In the genomic region with DNA sequence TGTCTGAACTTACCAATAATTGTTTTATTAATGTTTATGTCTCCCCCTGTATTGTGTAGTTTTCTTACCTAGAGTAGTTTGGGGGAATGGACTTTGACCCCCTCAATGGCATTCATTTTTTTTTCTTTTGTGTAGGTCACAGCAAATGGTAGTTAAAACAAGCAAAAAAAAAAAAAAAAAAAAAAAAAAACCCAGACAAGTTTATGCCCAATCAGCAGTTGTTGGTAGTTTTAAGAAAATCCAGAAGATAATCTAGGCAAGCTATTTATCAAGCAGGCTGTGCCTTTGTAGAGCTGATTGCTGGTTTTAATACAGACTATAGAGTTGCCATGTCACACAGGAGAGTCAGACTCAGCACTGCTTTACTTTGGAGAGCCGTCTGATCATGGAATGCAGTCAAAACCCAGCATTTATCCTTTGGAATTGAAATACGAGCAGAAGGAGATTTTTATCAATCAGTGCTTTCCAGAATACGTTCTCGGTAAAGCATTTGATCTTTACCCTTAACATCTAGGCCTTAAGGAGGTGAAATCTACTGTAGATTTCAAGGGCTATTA, we compare ENCODE assay signal across 31 cellular contexts. TPM values are rescaled to one million over a fixed set of nuclear protein-coding genes. Genes with fewer than 3 reads are reported as not detected.
A peak's percentile ranks its signal among the peaks of the same experiment; 100 is the strongest.
DNase-seq lines count a peak whose midpoint lies in the region; ATAC-seq, FAIRE-seq and TF ChIP-seq lines count a peak whose summit lies in the region.
"Had no signal": no experiment of that assay in that cellular context is flagged by ENCODE, and none has a peak within 500 bp of the region (broad histone marks: within the 10 kb centered on the region; RNA-seq: fewer than 3 reads in every experiment).

No MANE protein-coding gene starts in this region.

- H3K36me3 ChIP-seq in HepG2 (replicated peaks in 1 of 2; ENCODE audit: control insufficient read depth in 1 of 2, insufficient read depth in 2 of 2, low read length in 2 of 2) (peaks cover 3 to 15% of the 10 kb centered on the region in 2 experiments; a peak in 2 of 5 replicates), small intestine (ENCODE audit: control insufficient read depth in 2 of 2, insufficient read depth in 2 of 2, low read length in 2 of 2) (no peaks in the 10 kb centered on the region)

- in situ Hi-C loops in HepG2 (cut with HindIII; ENCODE audit: extremely low pct_ligation_motif_present, low pct_unique_long_range_greater_than_20kb), result no loop called here

- CTCF ChIA-PET in HepG2 (lab: Yijun Ruan, JAX; ENCODE audit: low intra/inter-chr PET ratio, low total read pairs), result no interaction called here

- intact Hi-C loops in HepG2 (cut with micrococcal nuclease; ENCODE audit: unreplicated experiment), result no loop called here
- intact Hi-C loops in head of caudate nucleus (cut with DNase I), result no loop called here

- 95% methylated on average over 4 of the region's 4 CpGs for WGBS in HepG2 (ENCODE audit: low lambda C conversion rate)
- 11 to 57% (median 28%) methylated on average over 4 of the region's 4 CpGs for WGBS in small intestine, 3 donors

- H3K27me3 Mint-ChIP-seq in T-helper 17 cell, result no peaks in the 10 kb centered on the region
- H3K27me3 Mint-ChIP-seq: B cell; stimulated activated naive B cell treated with anti-CD40 and anti-IgM and Interleukin-4, amounts not matched to agents 10 μg/mL and 1 μg/mL and 100 μg/mL, for 72 hours had no signal

- no peaks in the 10 kb centered on the region for H3K9me3 ChIP-seq in HepG2 (ENCODE audit: low read length)
- no peaks in the 10 kb centered on the region for H3K9me3 ChIP-seq in small intestine (ENCODE audit: control insufficient read depth, low read depth)
- H3K9me3 ChIP-seq in T-helper 17 cell (ENCODE audit: control insufficient read depth, low read length, poor library complexity, severe bottlenecking), result no peaks in the 10 kb centered on the region
- H3K9me3 ChIP-seq: lower lobe of right lung, mucosa of descending colon had no signal

- H3K27ac ChIP-seq in HepG2 (ENCODE audit: extremely low read length, insufficient read depth, low read length) (no peak overlapping the region), small intestine (ENCODE audit: low read depth in 1 of 2, low read length in 1 of 2) (peak overlapping the region; percentile 11 to 20)
- H3K27ac ChIP-seq: KMS-11, lower lobe of right lung had no signal

- TF ChIP-seq EP300 in HepG2 (IDR thresholded peaks at IDR 0.05; ENCODE audit: low read depth in 2 of 2, low read length in 2 of 2), result no peak
- no peak for TF ChIP-seq EP300 in HepG2 (CRISPR knock-in tag; IDR thresholded peaks at IDR 0.05; ENCODE audit: borderline replicate concordance)

- no peak for TF ChIP-seq RAD21 in HepG2 (CRISPR knock-in tag; IDR thresholded peaks at IDR 0.05)

- no peak overlapping the region for H3K4me3 ChIP-seq in HepG2 (replicated peaks in 1 of 3; ENCODE audit: insufficient read depth in 1 of 3, low read depth in 2 of 3, low read length in 3 of 3)
- H3K4me3 ChIP-seq in small intestine (ENCODE audit: low read depth in 1 of 2, low read length in 2 of 2), result no peak overlapping the region
- H3K4me3 ChIP-seq: GM12878, lower lobe of right lung, mucosa of descending colon had no signal

- H3K9ac ChIP-seq in HepG2 (ENCODE audit: insufficient read depth, low read depth, low read length), result no peak overlapping the region
- H3K9ac ChIP-seq: KMS-11 had no signal

- no peak overlapping the region for H3K27ac Mint-ChIP-seq in T-helper 17 cell
- H3K27ac Mint-ChIP-seq: B cell; CD8-positive, alpha-beta T cell; natural killer cell; stimulated activated naive B cell treated with anti-CD40 and anti-IgM and Interleukin-4, amounts not matched to agents 10 μg/mL and 1 μg/mL and 100 μg/mL, for 72 hours; T-helper 1 cell treated with Interleukin-12 subunit alpha and Interleukin-12 subunit beta and Interleukin-4 antibody, amounts not matched to agents 30 μg/mL and 1 μg/mL, for 36 hours had no signal

- peaks cover 30% of the 10 kb centered on the region for H3K4me1 Mint-ChIP-seq in T-helper 17 cell

- FAIRE-seq in HepG2 (lab: Jason Lieb, UNC) (no peak), small intestine (lab: Jason Lieb, UNC) (no peak)
- FAIRE-seq: GM12878, HTR-8/SVneo, TTC549 had no signal

- no peaks in the 10 kb centered on the region for H3K27me3 ChIP-seq in HepG2 (ENCODE audit: control insufficient read depth in 1 of 2, insufficient read depth in 2 of 2, low read length in 2 of 2)
- H3K27me3 ChIP-seq in small intestine (ENCODE audit: control insufficient read depth in 2 of 2, insufficient read depth in 2 of 2, low read length in 2 of 2), result no peaks in the 10 kb centered on the region

- H3K36me3 Mint-ChIP-seq in T-helper 17 cell (ENCODE audit: low read depth), result peaks cover 2% of the 10 kb centered on the region
- H3K36me3 Mint-ChIP-seq: natural killer cell had no signal

- no TSS peak for BruUV-seq in HepG2 (replicated peaks; lab: Mats Ljungman, UMichigan)

- peaks cover 68% of the 10 kb centered on the region for H3K79me2 ChIP-seq in HepG2 (ENCODE audit: insufficient read depth, low read length)

- H3K4me2 ChIP-seq in HepG2 (ENCODE audit: low read depth, low read length), result no peak overlapping the region
- H3K4me2 ChIP-seq: KMS-11 had no signal

- H4K20me1 ChIP-seq in HepG2 (ENCODE audit: insufficient read depth, low read length), result no peaks in the 10 kb centered on the region

- no peak for TF ChIP-seq CTCF in HepG2 (CRISPR knock-in tag; IDR thresholded peaks at IDR 0.05)

- peak; percentile 1 for DNase-seq in NCI-H69 (lab: John Stamatoyannopoulos, UW)
- DNase-seq in dedifferentiated amniotic fluid mesenchymal stem cell (ENCODE audit: extremely low spot score), result peak; percentile 40
- DNase-seq in HepG2 (ENCODE audit: low spot score), result no peak
- DNase-seq in small intestine, result peak; percentile 37
- DNase-seq in T-helper 17 cell, result no peak
- DNase-seq in stimulated activated CD4-positive, alpha-beta T cell treated with anti-CD3 and anti-CD28 coated beads, Interleukin-12 subunit alpha, Interleukin-12 subunit beta, amount 100 ng/mL, for 4 hours, result no peak
- DNase-seq in head of caudate nucleus, result no peak
- DNase-seq: ACHN; activated CD4-positive, alpha-beta T cell treated with anti-CD3 and anti-CD28 coated beads, Interleukin-2, amount 50 U/mL, for 48 hours; activated gamma-delta T cell treated with Interleukin-2 at 50 U/mL for 16 hours; activated T-cell treated with anti-CD3 and anti-CD28 coated beads, Interleukin-2, amount 50 U/mL, for 48 hours; CD8-positive, alpha-beta T cell; cerebellar nuclear complex; DMS 273 treated with DMSO at 0.1 percent for 48 hours; kidney; lower lobe of right lung; MM.1S; natural killer cell; NCI-H1417; NCI-H2029; NCI-H524 treated with DMSO at 0.1 percent for 48 hours; NK-92 treated with Interleukin-12 subunit alpha and Interleukin-12 subunit beta, amount 100 ng/mL, for 24 hours; stimulated activated naive B cell treated with anti-CD40 and anti-IgM and Interleukin-4, amounts not matched to agents 10 μg/mL and 1 μg/mL and 100 μg/mL, for 72 hours had no signal

- no peak overlapping the region for H3K4me3 Mint-ChIP-seq in T-helper 17 cell
- H3K4me3 Mint-ChIP-seq: B cell; CD8-positive, alpha-beta T cell; natural killer cell; stimulated activated naive B cell treated with anti-CD40 and anti-IgM and Interleukin-4, amounts not matched to agents 10 μg/mL and 1 μg/mL and 100 μg/mL, for 72 hours; T-helper 1 cell treated with Interleukin-12 subunit alpha and Interleukin-12 subunit beta and Interleukin-4 antibody, amounts not matched to agents 30 μg/mL and 1 μg/mL, for 36 hours had no signal

- POLR2A ChIA-PET in HepG2 (lab: Yijun Ruan, JAX), result no interaction called here

- no peak for ATAC-seq in HepG2
- ATAC-seq in T-helper 17 cell, result no peak
- ATAC-seq: activated CD4-positive, CD25-positive, alpha-beta regulatory T cell treated with anti-CD3 and anti-CD28 coated beads, Interleukin-2, amount 50 U/mL, for 24 hours; CD8-positive, alpha-beta T cell; GM12878; lower lobe of right lung; natural killer cell; stimulated activated naive B cell treated with anti-CD40 and anti-IgM and Interleukin-4, amounts not matched to agents 10 μg/mL and 1 μg/mL and 100 μg/mL, for 72 hours had no signal

- H2AFZ ChIP-seq in HepG2 (ENCODE audit: low read length), result no peak overlapping the region

- H3K4me1 ChIP-seq in HepG2 (ENCODE audit: insufficient read depth, low read length) (peaks cover 22% of the 10 kb centered on the region), small intestine (ENCODE audit: control insufficient read depth in 2 of 2, insufficient read depth in 1 of 2, low read depth in 1 of 2, low read length in 1 of 2) (peaks cover 5% of the 10 kb centered on the region in 2 donors)

- no peak for TF ChIP-seq POLR2A in HepG2 (IDR thresholded peaks at IDR 0.05; ENCODE audit: insufficient read depth in 1 of 2, low read depth in 2 of 2, low read length in 2 of 2)

TF ChIP-seq in HepG2, 621 proteins besides CTCF, POLR2A, EP300 and RAD21 (continues in another document):
- TF ChIP-seq SETDB1 (CRISPR knock-in tag; IDR thresholded peaks at IDR 0.05; ENCODE audit: borderline replicate concordance), result no peak

RNA-seq across cellular contexts. Expression of gene DCUN1D4, which starts 16.6 kb away (rescaled TPM):
- total RNA-seq in HepG2 (2016; rRNA removed; fragmentation: Illumina TruSeq; extraction: Trizol), result 27.9 and 30.4 TPM in 2 replicates
- total RNA-seq in HepG2 (2016; cell fraction: cytosol; rRNA removed; fragmentation: Illumina TruSeq; extraction: Trizol; ENCODE audit: low read depth), result 110 and 115 TPM in 2 replicates
- 30.0 and 37.0 TPM in 2 replicates for total RNA-seq in HepG2 (2016; cell fraction: insoluble cytoplasmic fraction; rRNA removed; fragmentation: Illumina TruSeq; extraction: Trizol)
- total RNA-seq in HepG2 (2016; cell fraction: membrane; rRNA removed; fragmentation: Illumina TruSeq; extraction: Trizol), result 25.1 and 25.2 TPM in 2 replicates
- 46.0 and 48.0 TPM in 2 replicates for total RNA-seq in HepG2 (2016; cell fraction: nucleus; rRNA removed; fragmentation: Illumina TruSeq; extraction: Trizol)
- 42.0 and 44.4 TPM in 2 replicates for polyA plus RNA-seq in HepG2 (2011; rRNA removed)
- polyA plus RNA-seq in HepG2 (2011; cell fraction: cytosol; rRNA removed), result 15.7 and 17.4 TPM in 2 replicates
- 121 and 123 TPM in 2 replicates for polyA plus RNA-seq in HepG2 (2011; cell fraction: nucleus; rRNA removed)
- polyA plus RNA-seq in HepG2 (2012), result 23.0 and 28.3 TPM in 2 replicates
- polyA plus RNA-seq in HepG2 (2016; cell fraction: cytosol; fragmentation: Illumina TruSeq; extraction: Trizol; ENCODE audit: low read depth), result 1.8 and 2.0 TPM in 2 replicates
- polyA plus RNA-seq in HepG2 (2016; cell fraction: insoluble cytoplasmic fraction; fragmentation: Illumina TruSeq; extraction: Trizol; ENCODE audit: low read depth), result 23.2 and 25.2 TPM in 2 replicates
- 4.7 and 5.3 TPM in 2 replicates for polyA plus RNA-seq in HepG2 (2016; cell fraction: membrane; fragmentation: Illumina TruSeq; extraction: Trizol; ENCODE audit: low read depth)
- 66.6 and 68.6 TPM in 2 replicates for polyA plus RNA-seq in HepG2 (2016; cell fraction: nucleus; fragmentation: Illumina TruSeq; extraction: Trizol; ENCODE audit: insufficient read depth, low read depth)
- polyA minus RNA-seq in HepG2 (2011; rRNA and poly(A)+ RNA removed; ENCODE audit: low replicate concordance), result 62.2 and 76.8 TPM in 2 replicates
- 23.4 and 26.8 TPM in 2 replicates for polyA minus RNA-seq in HepG2 (2011; cell fraction: cytosol; rRNA and poly(A)+ RNA removed)
- 136 and 138 TPM in 2 replicates for polyA minus RNA-seq in HepG2 (2011; cell fraction: nucleus; rRNA and poly(A)+ RNA removed)
- 10 to 100 TPM in 1 of 3 donors, 1 to 10 TPM in 2; 5.7 to 11.9 (median 8.1) TPM for polyA plus RNA-seq in small intestine
- total RNA-seq in T-helper 17 cell, result 10 to 100 TPM; 30.7 to 39.1 TPM

Comparison
In these comparisons a context has a peak if more than half of its experiments do, and no peak if none do; other contexts are left out.
1. DNase-seq: peak in NCI-H69 (single experiment), dedifferentiated amniotic fluid mesenchymal stem cell (single experiment) and small intestine (single experiment); none in HepG2 (single experiment), T-helper 17 cell (0 of 3), stimulated activated CD4-positive, alpha-beta T cell treated with anti-CD3 and anti-CD28 coated beads, Interleukin-12 subunit alpha, Interleukin-12 subunit beta, amount 100 ng/mL, for 4 hours (single experiment) and head of caudate nucleus (0 of 42).